1 cellular context compared by ENCODE assay signal in the genomic region with DNA sequence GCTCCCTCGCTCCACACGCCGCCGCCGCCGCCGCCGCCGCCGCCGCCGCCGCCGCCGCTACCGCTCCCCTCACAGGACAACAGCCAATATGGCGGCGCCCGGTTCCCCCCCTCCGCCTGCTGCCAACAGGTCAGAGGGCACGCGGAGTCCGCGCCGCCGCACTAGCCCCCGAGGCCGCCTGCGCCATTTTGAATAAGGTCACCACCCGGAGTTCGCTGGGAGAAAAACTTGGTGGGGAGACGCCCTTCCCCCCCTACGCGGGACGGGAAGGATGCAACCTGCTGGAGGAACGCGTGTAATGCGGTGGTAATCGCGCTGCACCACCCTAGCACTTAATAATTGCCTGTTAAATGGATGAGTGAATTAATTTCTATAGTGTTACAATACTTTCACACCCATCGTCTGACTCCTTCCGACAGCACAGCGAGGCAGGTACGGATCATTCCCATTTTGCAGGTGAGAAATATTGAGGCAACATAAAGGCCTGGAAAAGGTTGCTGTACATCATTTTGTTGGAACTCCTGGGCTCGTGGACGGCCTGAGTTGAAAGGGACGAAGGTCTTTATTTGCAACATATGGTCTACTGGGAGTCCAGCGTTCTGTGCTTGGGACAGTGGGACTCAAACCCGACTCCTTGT.
A peak's percentile ranks its signal among the peaks of the same experiment; 100 is the strongest.
TF ChIP-seq lines count a peak whose summit lies in the region.

TSS of gene FAM193B (minus strand) at position 90 of the 638 bp plus-strand sequence. CDS start 105 bp downstream, outside the sequence.

TF ChIP-seq in H1, 55 proteins besides CTCF, POLR2A, EP300 and RAD21 (continued from another document):
- no peak for TF ChIP-seq JUN (IDR thresholded peaks at IDR 0.05; ENCODE audit: low read depth, low read length)
- no peak for TF ChIP-seq RFX5 (IDR thresholded peaks at IDR 0.05; ENCODE audit: borderline replicate concordance, low read depth, low read length)
- TF ChIP-seq CBX8 (IDR thresholded peaks at IDR 0.05; ENCODE audit: borderline replicate concordance, low read depth, low read length): no peak
- TF ChIP-seq MAFK (IDR thresholded peaks at IDR 0.05; ENCODE audit: low read depth, low read length): no peak
- TF ChIP-seq E2F6 (IDR thresholded peaks at IDR 0.05): peak; percentile 40
- TF ChIP-seq SP4 (IDR thresholded peaks at IDR 0.05; ENCODE audit: low read length): no peak
- TF ChIP-seq SIN3A (conservative IDR thresholded peaks at IDR 0.05 in 1 of 2, IDR thresholded peaks at IDR 0.05 in 1 of 2; ENCODE audit: low read depth in 1 of 2, low read length in 2 of 2): no peak
- TF ChIP-seq SP2 (IDR thresholded peaks at IDR 0.05; ENCODE audit: low read length): no peak
- TF ChIP-seq KDM1A (IDR thresholded peaks at IDR 0.05; ENCODE audit: borderline replicate concordance, low read length): peak; percentile 97
- TF ChIP-seq NRF1 (IDR thresholded peaks at IDR 0.05; ENCODE audit: low read depth, low read length): peak; percentile 22; the same call in 1 of the 2 replicates
- TF ChIP-seq TAF7 (optimal IDR thresholded peaks at IDR 0.05; ENCODE audit: borderline replicate concordance, low read depth, low read length): no peak
- TF ChIP-seq CHD2 (IDR thresholded peaks at IDR 0.05; ENCODE audit: low read length): peak; percentile 76
- TF ChIP-seq RNF2 (IDR thresholded peaks at IDR 0.05; ENCODE audit: borderline replicate concordance, low read depth, low read length, missing control alignments, poor library complexity, severe bottlenecking): no peak
- TF ChIP-seq BCL11A (IDR thresholded peaks at IDR 0.05; ENCODE audit: low read depth in 2 of 2, low read length in 2 of 2): no peak
- TF ChIP-seq EGR1 (IDR thresholded peaks at IDR 0.05; ENCODE audit: borderline replicate concordance, low read depth, low read length): no peak
- no peak for TF ChIP-seq HDAC2 (IDR thresholded peaks at IDR 0.05; ENCODE audit: borderline replicate concordance in 1 of 2, low read depth in 2 of 2, low read length in 2 of 2)
- peak; percentile 57; the same call in 1 of the 2 replicates for TF ChIP-seq TAF1 (IDR thresholded peaks at IDR 0.05; ENCODE audit: low read depth, low read length)
- no peak for TF ChIP-seq CHD1 (IDR thresholded peaks at IDR 0.05; ENCODE audit: low read depth, low read length)
- no peak for TF ChIP-seq CEBPB (IDR thresholded peaks at IDR 0.05; ENCODE audit: low read depth, low read length)
- TF ChIP-seq, protein P1, sequence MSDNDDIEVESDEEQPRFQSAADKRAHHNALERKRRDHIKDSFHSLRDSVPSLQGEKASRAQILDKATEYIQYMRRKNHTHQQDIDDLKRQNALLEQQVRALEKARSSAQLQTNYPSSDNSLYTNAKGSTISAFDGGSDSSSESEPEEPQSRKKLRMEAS (IDR thresholded peaks at IDR 0.05): peak; percentile 75
- TF ChIP-seq CTBP2 (IDR thresholded peaks at IDR 0.05; ENCODE audit: borderline replicate concordance, insufficient read depth, insufficient read length, low read length): no peak
- TF ChIP-seq BRCA1 (IDR thresholded peaks at IDR 0.05; ENCODE audit: low read depth, low read length): no peak
- no peak; the same call in 1 of the 2 replicates for TF ChIP-seq BACH1 (IDR thresholded peaks at IDR 0.05; ENCODE audit: low read length)
- TF ChIP-seq POLR2AphosphoS5 (IDR thresholded peaks at IDR 0.05; ENCODE audit: low read depth, low read length): no peak
- no peak for TF ChIP-seq PHF8 (conservative IDR thresholded peaks at IDR 0.05; ENCODE audit: low read depth, low read length)
- peak; percentile 80 for TF ChIP-seq ASH2L (IDR thresholded peaks at IDR 0.05; ENCODE audit: low read length)
- TF ChIP-seq TBP (IDR thresholded peaks at IDR 0.05; ENCODE audit: low read depth, low read length): peak; percentile 38; the same call in 1 of the 2 replicates
- TF ChIP-seq RBBP5 (IDR thresholded peaks at IDR 0.05; ENCODE audit: borderline replicate concordance, low read depth, low read length): no peak
- TF ChIP-seq KDM5A (IDR thresholded peaks at IDR 0.05; ENCODE audit: low read length): no peak
- TF ChIP-seq SP1 (IDR thresholded peaks at IDR 0.05; ENCODE audit: low read depth, low read length): no peak
- no peak for TF ChIP-seq SUZ12 (IDR thresholded peaks at IDR 0.05; ENCODE audit: low read length)
- TF ChIP-seq ATF3 (IDR thresholded peaks at IDR 0.05; ENCODE audit: insufficient read depth, low read depth, low read length): no peak; the same call in 1 of the 2 replicates
- peak; percentile 21; the same call in 1 of the 2 replicates for TF ChIP-seq CREB1 (IDR thresholded peaks at IDR 0.05)
- no peak for TF ChIP-seq GABPA (IDR thresholded peaks at IDR 0.05; ENCODE audit: borderline replicate concordance, insufficient read depth, low read length)
- no peak for TF ChIP-seq TCF12 (IDR thresholded peaks at IDR 0.05; ENCODE audit: low read depth, low read length)
- no peak for TF ChIP-seq KDM4A (IDR thresholded peaks at IDR 0.05; ENCODE audit: low read depth, low read length, severe bottlenecking)
- no peak for TF ChIP-seq POU5F1 (IDR thresholded peaks at IDR 0.05; ENCODE audit: low read depth, low read length)
- TF ChIP-seq, protein P2, sequence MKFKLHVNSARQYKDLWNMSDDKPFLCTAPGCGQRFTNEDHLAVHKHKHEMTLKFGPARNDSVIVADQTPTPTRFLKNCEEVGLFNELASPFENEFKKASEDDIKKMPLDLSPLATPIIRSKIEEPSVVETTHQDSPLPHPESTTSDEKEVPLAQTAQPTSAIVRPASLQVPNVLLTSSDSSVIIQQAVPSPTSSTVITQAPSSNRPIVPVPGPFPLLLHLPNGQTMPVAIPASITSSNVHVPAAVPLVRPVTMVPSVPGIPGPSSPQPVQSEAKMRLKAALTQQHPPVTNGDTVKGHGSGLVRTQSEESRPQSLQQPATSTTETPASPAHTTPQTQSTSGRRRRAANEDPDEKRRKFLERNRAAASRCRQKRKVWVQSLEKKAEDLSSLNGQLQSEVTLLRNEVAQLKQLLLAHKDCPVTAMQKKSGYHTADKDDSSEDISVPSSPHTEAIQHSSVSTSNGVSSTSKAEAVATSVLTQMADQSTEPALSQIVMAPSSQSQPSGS (IDR thresholded peaks at IDR 0.05; ENCODE audit: low read length): no peak
- no peak for TF ChIP-seq USF2 (IDR thresholded peaks at IDR 0.05; ENCODE audit: low read length)
- TF ChIP-seq HDAC6 (IDR thresholded peaks at IDR 0.05; ENCODE audit: low read depth, low read length): no peak
- no peak for TF ChIP-seq NANOG (IDR thresholded peaks at IDR 0.05; ENCODE audit: insufficient read depth, low read depth, low read length, poor library complexity, severe bottlenecking)
- TF ChIP-seq TEAD4 (IDR thresholded peaks at IDR 0.05; ENCODE audit: low read depth, low read length): 0 out of 2 replicates have a peak, but pooled peaks have one; percentile 13
- TF ChIP-seq GTF2F1 (IDR thresholded peaks at IDR 0.05; ENCODE audit: borderline replicate concordance, low read depth, low read length): no peak
- TF ChIP-seq EZH2 (IDR thresholded peaks at IDR 0.05; ENCODE audit: low read depth, low read length, severe bottlenecking): no peak
- TF ChIP-seq SAP30 (IDR thresholded peaks at IDR 0.05; ENCODE audit: insufficient read depth, insufficient replicate concordance, low read length): no peak
- no peak for TF ChIP-seq RXRA (IDR thresholded peaks at IDR 0.05; ENCODE audit: insufficient read depth, low read depth, low read length)
- TF ChIP-seq ZNF274 (IDR thresholded peaks at IDR 0.05; ENCODE audit: borderline replicate concordance, extremely low read depth, low read length): no peak
- TF ChIP-seq CHD7 (IDR thresholded peaks at IDR 0.05; ENCODE audit: insufficient replicate concordance, low read length): no peak
- no peak for TF ChIP-seq CBX5 (IDR thresholded peaks at IDR 0.05; ENCODE audit: low read depth, low read length)
TF ChIP-seq in H1: peak in this region for 12.
